ENCODE assay signal across 22 cellular contexts in the genomic region with DNA sequence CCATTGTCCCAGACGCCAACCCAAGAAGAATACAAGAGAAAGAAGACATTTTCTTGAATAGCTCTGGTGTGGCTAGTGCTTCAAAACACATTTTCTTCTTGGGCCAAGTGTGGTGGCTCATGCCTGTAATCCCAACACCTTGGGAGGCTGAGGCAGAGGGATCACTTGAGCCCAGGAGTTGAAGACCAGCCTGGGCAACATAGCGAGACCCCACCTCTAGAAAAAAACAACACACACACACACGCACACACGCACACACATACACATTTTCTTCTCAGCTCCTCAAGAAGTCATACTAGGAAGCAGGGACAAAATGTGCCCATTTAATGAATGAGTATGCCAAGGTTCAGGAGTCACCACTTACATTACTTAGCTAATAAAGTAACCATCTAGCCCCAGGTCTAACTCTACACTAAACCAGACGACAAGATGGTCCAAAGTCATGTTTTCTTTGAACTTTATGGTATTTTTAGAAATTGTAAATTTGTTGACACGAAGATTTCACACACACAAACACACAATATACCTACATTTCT.
DNase-seq lines count a peak whose midpoint lies in the region; ATAC-seq, FAIRE-seq and TF ChIP-seq lines count a peak whose summit lies in the region.
"Had no signal": no experiment of that assay in that cellular context is flagged by ENCODE, and none has a peak within 500 bp of the region (broad histone marks: within the 10 kb centered on the region; RNA-seq: fewer than 3 reads in every experiment).

No MANE protein-coding gene starts in this region.

- no peak overlapping the region for H2BK15ac ChIP-seq in neuronal stem cell (ENCODE audit: low read length)

- H3K18ac ChIP-seq in neuronal stem cell (ENCODE audit: low read length) = no peak overlapping the region

- H4K91ac ChIP-seq in neuronal stem cell (ENCODE audit: low read depth, low read length, poor library complexity) = no peak overlapping the region

- no peaks in the 10 kb centered on the region for H3K27me3 ChIP-seq in GM12878 (replicated peaks in 1 of 2; ENCODE audit: control insufficient read depth in 2 of 2, insufficient read depth in 2 of 2, low read length in 1 of 2)
- no peaks in the 10 kb centered on the region for H3K27me3 ChIP-seq in neuronal stem cell (ENCODE audit: control insufficient read depth in 3 of 3, insufficient read depth in 3 of 3, low read depth in 1 of 3, low read length in 3 of 3)
- H3K27me3 ChIP-seq: MG63 had no signal

- H4K20me1 ChIP-seq in GM12878 (ENCODE audit: control insufficient read depth, insufficient read depth) = no peaks in the 10 kb centered on the region

- POLR2A ChIA-PET in HEK293 (lab: Yijun Ruan, JAX) (no interaction called here), GM12878 (lab: Charles Lee) (no interaction called here)

- no peak overlapping the region for H4K8ac ChIP-seq in neuronal stem cell (ENCODE audit: low read depth, low read length)

- no peaks in the 10 kb centered on the region for H3K79me2 ChIP-seq in GM12878 (ENCODE audit: control insufficient read depth, insufficient read depth, low read length)

- H3K9me3 Mint-ChIP-seq in activated T-cell treated with anti-CD3 and anti-CD28 coated beads, Interleukin-2, amount 50 U/mL, for 24 hours = no peaks in the 10 kb centered on the region
- H3K9me3 Mint-ChIP-seq in activated T-cell treated with anti-CD3 and anti-CD28 coated beads, Interleukin-2, amount 50 U/mL, for 72 hours = no peaks in the 10 kb centered on the region
- H3K9me3 Mint-ChIP-seq in chondrocyte (ENCODE audit: low read depth) = no peaks in the 10 kb centered on the region
- H3K9me3 Mint-ChIP-seq: CD8-positive, alpha-beta T cell had no signal

- no peak overlapping the region for H3K27ac ChIP-seq in HEK293 (ENCODE audit: extremely low read depth, low read depth, low read length)
- no peak overlapping the region for H3K27ac ChIP-seq in GM12878 (ENCODE audit: control insufficient read depth, insufficient read depth)
- H3K27ac ChIP-seq in neuronal stem cell (replicated peaks; ENCODE audit: low read length) = no peak overlapping the region
- H3K27ac ChIP-seq: 22Rv1 had no signal

- H3K4me3 ChIP-seq in HEK293 (ENCODE audit: low read depth, low read length) (no peak overlapping the region), GM12878 (no peak overlapping the region), neuronal stem cell (ENCODE audit: low read length in 2 of 2) (no peak overlapping the region)
- H3K4me3 ChIP-seq: MG63 had no signal

- CTCF ChIA-PET in HEK293 (lab: Yijun Ruan, JAX) (interaction anchor here (0.6 to 1.5 kb wide), 5 partner anchors 14 to 205 kb away, joined by 3 to 7 read pairs (median 3); no protein-coding TSS in a partner anchor), GM12878 (lab: Yijun Ruan, JAX) (interaction anchor here (1.6 to 1.7 kb wide), 2 partner anchors 9 to 96 kb away, joined by 4 to 6 read pairs; no protein-coding TSS in a partner anchor)

- in situ Hi-C loops in GM12878 (cut with MboI) = no loop called here

- no peaks in the 10 kb centered on the region for H3K4me1 ChIP-seq in HEK293 (ENCODE audit: control insufficient read depth, insufficient read depth, low read length)
- H3K4me1 ChIP-seq in GM12878 (ENCODE audit: control insufficient read depth, insufficient read depth, low read length) = no peaks in the 10 kb centered on the region
- H3K4me1 ChIP-seq in neuronal stem cell (ENCODE audit: control insufficient read depth in 2 of 2, insufficient read depth in 1 of 2, low read depth in 1 of 2, low read length in 2 of 2) = no peaks in the 10 kb centered on the region

- TF ChIP-seq POLR2A in GM12878 (IDR thresholded peaks at IDR 0.05; ENCODE audit: low read depth, low read length) = no peak

- H2BK120ac ChIP-seq in neuronal stem cell (ENCODE audit: low read depth, low read length) = no peak overlapping the region

- no TSS peak for BruUV-seq in GM12878 (replicated peaks; lab: Mats Ljungman, UMichigan)

- no peak overlapping the region for H2BK5ac ChIP-seq in neuronal stem cell (ENCODE audit: low read length)

- H2BK12ac ChIP-seq in neuronal stem cell (ENCODE audit: low read length) = no peak overlapping the region

- no peak for TF ChIP-seq EP300 in GM12878 (IDR thresholded peaks at IDR 0.05; ENCODE audit: borderline replicate concordance in 1 of 2, control insufficient read depth in 1 of 2, low read depth in 2 of 2, low read length in 2 of 2)

- FAIRE-seq in GM12878 (lab: Jason Lieb, UNC) = no peak
- FAIRE-seq: GM18507 had no signal

- SMC1A ChIA-PET in GM12878 (lab: Charles Lee; ENCODE audit: uncharacterized antibody, unreplicated experiment) = interaction anchor here (0.5 to 7.5 kb wide), 2 partner anchors 8 to 14 kb away, joined by 3 to 43 read pairs; no protein-coding TSS in a partner anchor

- H3K9ac ChIP-seq in GM12878 (ENCODE audit: control insufficient read depth, insufficient read depth, low read length) = no peak overlapping the region
- no peak overlapping the region for H3K9ac ChIP-seq in neuronal stem cell (ENCODE audit: low read depth, low read length, poor library complexity)

- intact Hi-C loops in GM12878 (cut with micrococcal nuclease; ENCODE audit: unreplicated experiment) (no loop called here), sciatic nerve (cut with DNase I) (no loop called here), cardiac septum (cut with DNase I) (no loop called here)

- peaks cover 89% of the 10 kb centered on the region for H3K36me3 Mint-ChIP-seq in activated T-cell treated with anti-CD3 and anti-CD28 coated beads, Interleukin-2, amount 50 U/mL, for 24 hours (ENCODE audit: low read depth)
- H3K36me3 Mint-ChIP-seq in activated T-cell treated with anti-CD3 and anti-CD28 coated beads, Interleukin-2, amount 50 U/mL, for 72 hours (ENCODE audit: insufficient read depth in 2 of 2) = peaks cover 10 to 22% of the 10 kb centered on the region in 2 donors
- H3K36me3 Mint-ChIP-seq in chondrocyte (ENCODE audit: low read depth) = peaks cover 30% of the 10 kb centered on the region

- H3K4ac ChIP-seq in neuronal stem cell (ENCODE audit: low read length) = no peak overlapping the region

- H3K4me1 Mint-ChIP-seq in activated T-cell treated with anti-CD3 and anti-CD28 coated beads, Interleukin-2, amount 50 U/mL, for 24 hours (ENCODE audit: low read depth) = no peaks in the 10 kb centered on the region
- H3K4me1 Mint-ChIP-seq in activated T-cell treated with anti-CD3 and anti-CD28 coated beads, Interleukin-2, amount 50 U/mL, for 72 hours (ENCODE audit: low read depth) = no peaks in the 10 kb centered on the region
- H3K4me1 Mint-ChIP-seq in chondrocyte (ENCODE audit: low read depth) = peaks cover 2% of the 10 kb centered on the region

- WGBS in GM12878 (ENCODE audit: insufficient coverage, insufficient replicate concordance, low lambda C conversion rate, missing lambda C conversion rate) = 93% methylated on average over 6 of the region's 6 CpGs
- WGBS in neuronal stem cell (ENCODE audit: extremely low coverage in 2 of 2, insufficient read length in 2 of 2, insufficient replicate concordance in 1 of 2), 2 donors = no CpG with 5 or more reads among the region's 6 CpGs

- H2AK5ac ChIP-seq in neuronal stem cell (ENCODE audit: low read depth, low read length) = no peak overlapping the region

- DNase-seq in activated T-cell treated with anti-CD3 and anti-CD28 coated beads, Interleukin-2, amount 50 U/mL, for 24 hours = no peak
- no peak for DNase-seq in activated T-cell treated with anti-CD3 and anti-CD28 coated beads, Interleukin-2, amount 50 U/mL, for 72 hours
- no peak for DNase-seq in GM12878 (ENCODE audit: low read depth, low spot score)
- DNase-seq in sciatic nerve (ENCODE audit: low spot score) = peak; percentile 6
- no peak for DNase-seq in chondrocyte (ENCODE audit: low spot score)
- no peak for DNase-seq in neuronal stem cell (ENCODE audit: low spot score)
- DNase-seq in cardiac septum (ENCODE audit: low spot score) = no peak
- DNase-seq: C1 segment of cervical spinal cord; Calu3; CD8-positive, alpha-beta T cell; DMS153; HCEC 1CT; MG63; NCI-H1417; NCI-H1694 treated with DMSO at 0.1 percent for 48 hours; NCI-H446; NCI-H526; OCI-M1; Right ventricle myocardium superior had no signal

- H3K14ac ChIP-seq in neuronal stem cell (ENCODE audit: low read length) = no peak overlapping the region

- H2AFZ ChIP-seq in GM12878 (ENCODE audit: control insufficient read depth, low read depth, low read length) (no peak overlapping the region), neuronal stem cell (ENCODE audit: low read length) (no peak overlapping the region)

- no peak for TF ChIP-seq CTCF in HEK293 (tag by site-specific recombination; IDR thresholded peaks at IDR 0.05)
- TF ChIP-seq CTCF in GM12878 (IDR thresholded peaks at IDR 0.05 in 2 of 3, conservative IDR thresholded peaks at IDR 0.05 in 1 of 3; ENCODE audit: control insufficient read depth in 2 of 3, extremely low read depth in 1 of 3, insufficient read depth in 1 of 3, low read depth in 3 of 3, low read length in 3 of 3) = no peak
- no peak for TF ChIP-seq CTCF in chondrocyte (IDR thresholded peaks at IDR 0.05)

- no peaks in the 10 kb centered on the region for H3K79me1 ChIP-seq in neuronal stem cell (ENCODE audit: low read depth, low read length)

- no peak overlapping the region for H3K4me3 Mint-ChIP-seq in activated T-cell treated with anti-CD3 and anti-CD28 coated beads, Interleukin-2, amount 50 U/mL, for 24 hours
- H3K4me3 Mint-ChIP-seq in activated T-cell treated with anti-CD3 and anti-CD28 coated beads, Interleukin-2, amount 50 U/mL, for 72 hours = no peak overlapping the region
- no peak overlapping the region for H3K4me3 Mint-ChIP-seq in chondrocyte (ENCODE audit: unreplicated experiment)
- H3K4me3 Mint-ChIP-seq: CD8-positive, alpha-beta T cell had no signal

- H3K36me3 ChIP-seq in HEK293 (ENCODE audit: control insufficient read depth in 2 of 2, insufficient read depth in 1 of 2, low read length in 2 of 2) (peaks cover 45 to 91% of the 10 kb centered on the region in 2 experiments), GM12878 (ENCODE audit: control insufficient read depth in 2 of 2, insufficient read depth in 2 of 2, low read length in 1 of 2) (peaks cover 13 to 71% of the 10 kb centered on the region in 2 experiments), neuronal stem cell (replicated peaks in 1 of 2; ENCODE audit: control insufficient read depth in 2 of 2, insufficient read depth in 2 of 2, low read length in 2 of 2) (peaks cover 39 to 100% of the 10 kb centered on the region in 2 donors)

- no peak overlapping the region for H3K23ac ChIP-seq in neuronal stem cell (ENCODE audit: low read depth, low read length, poor library complexity)

- no peaks in the 10 kb centered on the region for H3K27me3 Mint-ChIP-seq in activated T-cell treated with anti-CD3 and anti-CD28 coated beads, Interleukin-2, amount 50 U/mL, for 24 hours
- no peaks in the 10 kb centered on the region for H3K27me3 Mint-ChIP-seq in activated T-cell treated with anti-CD3 and anti-CD28 coated beads, Interleukin-2, amount 50 U/mL, for 72 hours (ENCODE audit: low read depth)
- H3K27me3 Mint-ChIP-seq in chondrocyte (ENCODE audit: low read depth) = no peaks in the 10 kb centered on the region

- peak overlapping the region; percentile 13 for H3K27ac Mint-ChIP-seq in activated T-cell treated with anti-CD3 and anti-CD28 coated beads, Interleukin-2, amount 50 U/mL, for 24 hours
- no peak overlapping the region for H3K27ac Mint-ChIP-seq in activated T-cell treated with anti-CD3 and anti-CD28 coated beads, Interleukin-2, amount 50 U/mL, for 72 hours
- H3K27ac Mint-ChIP-seq in chondrocyte (ENCODE audit: unreplicated experiment) = no peak overlapping the region
- H3K27ac Mint-ChIP-seq: CD8-positive, alpha-beta T cell had no signal

- no peak for ATAC-seq in activated T-cell treated with anti-CD3 and anti-CD28 coated beads, Interleukin-2, amount 50 U/mL, for 72 hours (replicated peaks in 1 of 2)
- ATAC-seq in GM12878 = no peak
- ATAC-seq in sciatic nerve = no peak
- ATAC-seq: CD8-positive, alpha-beta T cell had no signal

- no peak for TF ChIP-seq RAD21 in GM12878 (IDR thresholded peaks at IDR 0.05; ENCODE audit: insufficient read depth, low read depth, low read length)

- H3K4me2 ChIP-seq in GM12878 (ENCODE audit: control insufficient read depth, insufficient read depth) = no peak overlapping the region
- H3K4me2 ChIP-seq in neuronal stem cell (ENCODE audit: insufficient read depth, low read length, poor library complexity, severe bottlenecking) = no peak overlapping the region

- H3K9me3 ChIP-seq in HEK293 (ENCODE audit: control insufficient read depth, insufficient read depth, low read depth, low read length) (no peaks in the 10 kb centered on the region), GM12878 (replicated peaks; ENCODE audit: control insufficient read depth, insufficient read depth, low read length) (no peaks in the 10 kb centered on the region), neuronal stem cell (replicated peaks in 1 of 2; ENCODE audit: control insufficient read depth in 2 of 2, insufficient read depth in 1 of 2, low read depth in 1 of 2, low read length in 2 of 2) (no peaks in the 10 kb centered on the region)
- H3K9me3 ChIP-seq: MG63 had no signal

- RAD21 ChIA-PET in GM12878 (lab: Charles Lee; ENCODE audit: unreplicated experiment) = no interaction called here
